ENCODE assay signal across 9 cellular contexts in the genomic region with DNA sequence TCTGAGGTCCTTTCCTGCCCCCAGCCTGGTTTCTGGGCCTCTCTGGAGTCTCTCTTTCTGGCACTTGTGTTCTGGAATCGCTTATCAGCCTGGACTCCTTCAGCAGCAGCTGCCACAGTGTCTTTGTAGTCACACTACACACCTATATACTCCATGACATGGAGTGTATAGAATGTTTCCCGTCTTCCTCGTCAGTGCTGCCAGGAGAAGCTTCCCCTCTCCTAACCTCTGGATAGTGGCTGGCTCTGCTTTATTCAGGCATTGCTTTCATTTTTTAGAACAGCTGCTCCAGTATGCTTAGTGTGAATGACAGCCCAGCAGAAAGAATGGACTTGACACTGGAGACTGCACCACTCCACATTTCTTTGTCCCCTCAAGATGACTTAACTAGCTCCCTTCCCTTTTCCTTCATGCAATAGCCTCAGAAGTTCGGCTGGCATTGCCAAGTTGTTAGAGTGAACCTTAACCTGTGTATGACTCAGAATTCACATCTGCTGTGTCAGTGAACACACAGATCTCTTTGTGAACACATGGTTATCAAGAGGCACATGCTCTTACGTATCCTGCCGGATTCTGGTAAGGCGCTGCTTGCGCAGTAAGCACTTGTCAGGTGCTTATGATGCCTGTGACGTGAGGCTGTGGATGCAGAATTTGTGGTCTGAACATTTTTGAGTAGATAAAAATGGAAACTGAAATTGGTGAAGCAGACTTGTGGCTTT.
DNase-seq lines count a peak whose midpoint lies in the region; ATAC-seq and TF ChIP-seq lines count a peak whose summit lies in the region.
"Had no signal": no experiment of that assay in that cellular context is flagged by ENCODE, and none has a peak within 500 bp of the region (broad histone marks: within the 10 kb centered on the region; RNA-seq: fewer than 3 reads in every experiment).

No MANE protein-coding gene starts in this region.

- WGBS in adrenal gland, 4 donors: 41 to 46% (median 43%) methylated on average over 9 of the region's 9 CpGs

- no peaks in the 10 kb centered on the region for H3K9me3 ChIP-seq in adrenal gland (replicated peaks in 1 of 3)

- no peak for TF ChIP-seq POLR2A in adrenal gland (IDR thresholded peaks at IDR 0.05)

- no peak for TF ChIP-seq CTCF in adrenal gland (IDR thresholded peaks at IDR 0.05)
- TF ChIP-seq CTCF in GM10266 (IDR thresholded peaks at IDR 0.05; ENCODE audit: control insufficient read depth, insufficient read depth, low read depth, missing control alignments): no peak

- H3K36me3 ChIP-seq in adrenal gland (replicated peaks in 1 of 2): no peaks in the 10 kb centered on the region

- no peak overlapping the region for H3K4me3 ChIP-seq in adrenal gland

- no peaks in the 10 kb centered on the region for H3K27me3 ChIP-seq in adrenal gland

- intact Hi-C loops in adrenal gland (cut with DNase I): no loop called here

- peaks cover 0 to 6% of the 10 kb centered on the region in 2 donors for H3K4me1 ChIP-seq in adrenal gland (replicated peaks in 1 of 2)

- peak overlapping the region in 3 of 5 donors; percentile 42 to 75 (median 74) for H3K27ac ChIP-seq in adrenal gland

- DNase-seq in A172 (ENCODE audit: low spot score) (peak; percentile 52), HT1080 (ENCODE audit: low read depth) (peak; percentile 88), adrenal gland (peak; percentile 49 to 86 (median 84)), kidney glomerular epithelial cell (lab: John Stamatoyannopoulos, UW) (peak; percentile 22), GM10266 (ENCODE audit: extremely low spot score) (no peak)
- DNase-seq in activated CD4-positive, alpha-beta T cell treated with anti-CD3 and anti-CD28 coated beads for 4 hours: no peak
- DNase-seq: DND-41 had no signal

- ATAC-seq in HG02798 (IDR thresholded peaks at IDR 0.05; ENCODE audit: poor library complexity, unreplicated experiment): no peak
- no peak for ATAC-seq in HG03378 (IDR thresholded peaks at IDR 0.05; ENCODE audit: unreplicated experiment)

Comparison
In these comparisons a context has a peak if more than half of its experiments do, and no peak if none do; other contexts are left out.
1. DNase-seq: peak in A172 (single experiment), HT1080 (single experiment), adrenal gland (7 of 7) and kidney glomerular epithelial cell (single experiment); none in activated CD4-positive, alpha-beta T cell treated with anti-CD3 and anti-CD28 coated beads for 4 hours (0 of 2) and GM10266 (single experiment).